ENCODE assay signal across 15 cellular contexts in the genomic region with DNA sequence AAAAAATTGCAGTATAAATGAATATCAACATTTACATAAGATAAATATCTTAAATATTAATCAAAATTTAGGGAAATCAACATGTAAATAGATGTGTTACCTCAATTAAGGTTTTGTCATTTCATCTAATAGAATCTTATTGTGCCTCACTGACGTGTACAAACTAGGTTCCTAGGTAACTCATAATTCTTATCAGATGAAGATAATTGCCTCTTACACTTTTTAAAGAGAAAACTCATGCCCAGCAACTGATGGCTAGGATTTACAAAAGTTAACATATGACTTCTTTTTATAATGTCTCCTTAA. TPM values are rescaled to one million over a fixed set of nuclear protein-coding genes. Genes with fewer than 3 reads are reported as not detected.
DNase-seq lines count a peak whose midpoint lies in the region; ATAC-seq, FAIRE-seq and TF ChIP-seq lines count a peak whose summit lies in the region.
"Had no signal": no experiment of that assay in that cellular context is flagged by ENCODE, and none has a peak within 500 bp of the region (broad histone marks: within the 10 kb centered on the region; RNA-seq: fewer than 3 reads in every experiment).

No MANE protein-coding gene starts in this region.

- no peak overlapping the region for H3K27ac Mint-ChIP-seq in activated CD8-positive, alpha-beta memory T cell treated with anti-CD3 and anti-CD28 coated beads, Interleukin-2, amount 10 ng/mL, durations not matched to agents 7 days and 5 days
- H3K27ac Mint-ChIP-seq: effector memory CD8-positive, alpha-beta T cell had no signal

- no TSS peak for BruUV-seq in HepG2 (replicated peaks; lab: Mats Ljungman, UMichigan)

- H4K20me1 ChIP-seq in HepG2 (ENCODE audit: insufficient read depth, low read length): no peaks in the 10 kb centered on the region; the same call in 1 of the 2 replicates

- 10% methylated on average over 1 of the region's 1 CpG for WGBS in right lobe of liver (ENCODE audit: insufficient coverage, low coverage, low lambda C conversion rate, missing lambda C conversion rate)
- WGBS in HepG2 (ENCODE audit: low lambda C conversion rate): 93% methylated on average over 1 of the region's 1 CpG

- TF ChIP-seq RAD21 in HepG2 (CRISPR knock-in tag; IDR thresholded peaks at IDR 0.05): no peak

- H3K9ac ChIP-seq in HepG2 (ENCODE audit: insufficient read depth, low read depth, low read length): no peak overlapping the region
- peak overlapping the region in 1 of 2 donors; percentile 6 for H3K9ac ChIP-seq in colonic mucosa (ENCODE audit: low read depth in 2 of 2, low read length in 2 of 2)
- H3K9ac ChIP-seq: GM23248, parathyroid adenoma had no signal

- no peak overlapping the region for H3K4me3 Mint-ChIP-seq in activated CD8-positive, alpha-beta memory T cell treated with anti-CD3 and anti-CD28 coated beads, Interleukin-2, amount 10 ng/mL, durations not matched to agents 7 days and 5 days
- H3K4me3 Mint-ChIP-seq: brain; effector memory CD8-positive, alpha-beta T cell had no signal

- no peak for TF ChIP-seq EP300 in HepG2 (IDR thresholded peaks at IDR 0.05; ENCODE audit: low read depth in 2 of 2, low read length in 2 of 2)
- no peak for TF ChIP-seq EP300 in HepG2 (CRISPR knock-in tag; IDR thresholded peaks at IDR 0.05; ENCODE audit: borderline replicate concordance)

- no peaks in the 10 kb centered on the region for H3K9me3 Mint-ChIP-seq in activated CD8-positive, alpha-beta memory T cell treated with anti-CD3 and anti-CD28 coated beads, Interleukin-2, amount 10 ng/mL, durations not matched to agents 7 days and 5 days (ENCODE audit: low read depth)
- H3K9me3 Mint-ChIP-seq: brain; effector memory CD8-positive, alpha-beta T cell had no signal

- H3K36me3 ChIP-seq in right lobe of liver (no peaks in the 10 kb centered on the region), HepG2 (replicated peaks in 1 of 2; ENCODE audit: control insufficient read depth in 1 of 2, insufficient read depth in 2 of 2, low read length in 2 of 2) (no peaks in the 10 kb centered on the region; a peak in 1 of 5 replicates), colonic mucosa (no peaks in the 10 kb centered on the region)
- H3K36me3 ChIP-seq: gastrocnemius medialis, thyroid gland had no signal

- H3K4me1 ChIP-seq in right lobe of liver: peaks cover 0 to 63% (median 23%) of the 10 kb centered on the region in 4 donors
- peaks cover 56% of the 10 kb centered on the region for H3K4me1 ChIP-seq in HepG2 (ENCODE audit: insufficient read depth, low read length)
- H3K4me1 ChIP-seq in colonic mucosa: peaks cover 3% of the 10 kb centered on the region
- H3K4me1 ChIP-seq: parathyroid adenoma had no signal

- peaks cover 39% of the 10 kb centered on the region for H3K27me3 Mint-ChIP-seq in activated CD8-positive, alpha-beta memory T cell treated with anti-CD3 and anti-CD28 coated beads, Interleukin-2, amount 10 ng/mL, durations not matched to agents 7 days and 5 days
- H3K27me3 Mint-ChIP-seq: brain had no signal

- TF ChIP-seq CTCF in right lobe of liver (IDR thresholded peaks at IDR 0.05) (peak in 1 of 4 donors; percentile 3), HepG2 (CRISPR knock-in tag; IDR thresholded peaks at IDR 0.05) (no peak), colonic mucosa (IDR thresholded peaks at IDR 0.05) (peak; percentile 20)

- DNase-seq in right lobe of liver (no peak), HepG2 (ENCODE audit: low spot score) (no peak), colonic mucosa (no peak), A172 (ENCODE audit: low spot score) (no peak), NCI-H1092 (lab: John Stamatoyannopoulos, UW) (no peak)
- DNase-seq in activated CD8-positive, alpha-beta memory T cell treated with anti-CD3 and anti-CD28 coated beads, Interleukin-2, amount 10 ng/mL, durations not matched to agents 7 days and 5 days: no peak

- H3K79me2 ChIP-seq in HepG2 (ENCODE audit: insufficient read depth, low read length): peaks cover 22% of the 10 kb centered on the region
- H3K79me2 ChIP-seq: parathyroid adenoma had no signal

- H2AFZ ChIP-seq in HepG2 (ENCODE audit: low read length): no peak overlapping the region
- H2AFZ ChIP-seq: GM23248, parathyroid adenoma had no signal

- H3K4me3 ChIP-seq in right lobe of liver (no peak overlapping the region), HepG2 (replicated peaks in 1 of 3; ENCODE audit: insufficient read depth in 1 of 3, low read depth in 2 of 3, low read length in 3 of 3) (no peak overlapping the region), colonic mucosa (no peak overlapping the region)
- H3K4me3 ChIP-seq: gastrocnemius medialis, GM23248, thyroid gland had no signal

- intact Hi-C loops in right lobe of liver (cut with DNase I) (loop anchor here in 1 of 2 donors (5.0 kb wide), 1 partner anchor 86 kb away; no protein-coding TSS in a partner anchor), HepG2 (cut with micrococcal nuclease; ENCODE audit: unreplicated experiment) (loop anchor here (1.0 kb wide), 2 partner anchors 49 to 86 kb away; partner anchors contain the start of gene FRK), colonic mucosa (cut with DNase I) (loop anchor here (2.0 kb wide), 1 partner anchor 86 kb away; no protein-coding TSS in a partner anchor)

- H3K36me3 Mint-ChIP-seq in activated CD8-positive, alpha-beta memory T cell treated with anti-CD3 and anti-CD28 coated beads, Interleukin-2, amount 10 ng/mL, durations not matched to agents 7 days and 5 days: no peaks in the 10 kb centered on the region
- H3K36me3 Mint-ChIP-seq: brain had no signal

- in situ Hi-C loops in HepG2 (cut with HindIII; ENCODE audit: extremely low pct_ligation_motif_present, low pct_unique_long_range_greater_than_20kb): loop anchor here (5.0 kb wide), 1 partner anchor 86 kb away; no protein-coding TSS in a partner anchor

- H3K4me1 Mint-ChIP-seq in activated CD8-positive, alpha-beta memory T cell treated with anti-CD3 and anti-CD28 coated beads, Interleukin-2, amount 10 ng/mL, durations not matched to agents 7 days and 5 days: peaks cover 11% of the 10 kb centered on the region

- no peak for FAIRE-seq in HepG2 (lab: Jason Lieb, UNC)

- H3K27me3 ChIP-seq in right lobe of liver (no peaks in the 10 kb centered on the region), HepG2 (ENCODE audit: control insufficient read depth in 1 of 2, insufficient read depth in 2 of 2, low read length in 2 of 2) (no peaks in the 10 kb centered on the region), colonic mucosa (no peaks in the 10 kb centered on the region)
- H3K27me3 ChIP-seq: gastrocnemius medialis, thyroid gland had no signal

- peak overlapping the region in 2 of 3 donors; percentile 52 to 55 for H3K27ac ChIP-seq in right lobe of liver
- H3K27ac ChIP-seq in HepG2 (ENCODE audit: extremely low read length, insufficient read depth, low read length): no peak overlapping the region
- H3K27ac ChIP-seq in colonic mucosa: peak overlapping the region; percentile 54
- H3K27ac ChIP-seq: GM23248, parathyroid adenoma, thyroid gland had no signal

- no peak overlapping the region for H3K4me2 ChIP-seq in HepG2 (ENCODE audit: low read depth, low read length)

- ATAC-seq in right lobe of liver (no peak), HepG2 (no peak), HG03108 (IDR thresholded peaks at IDR 0.05; ENCODE audit: unreplicated experiment) (peak; percentile 4), HG03280 (IDR thresholded peaks at IDR 0.05; ENCODE audit: unreplicated experiment) (no peak)
- ATAC-seq in activated CD8-positive, alpha-beta memory T cell treated with anti-CD3 and anti-CD28 coated beads, Interleukin-2, amount 10 ng/mL, durations not matched to agents 7 days and 5 days: no peak

- CTCF ChIA-PET in HepG2 (lab: Yijun Ruan, JAX; ENCODE audit: low intra/inter-chr PET ratio, low total read pairs): interaction anchor here (0.7 to 5.9 kb wide), 5 partner anchors 50 to 101 kb away, joined by 3 to 68 read pairs (median 6); partner anchors contain the start of genes FRK and NT5DC1
- CTCF ChIA-PET in activated CD8-positive, alpha-beta memory T cell treated with anti-CD3 and anti-CD28 coated beads, Interleukin-2, amount 10 ng/mL, durations not matched to agents 7 days and 5 days (lab: Charles Lee): interaction anchor here (0.9 to 5.0 kb wide), 9 partner anchors 9 to 103 kb away, joined by 3 to 38 read pairs (median 3); partner anchors contain the start of gene NT5DC1

- H3K9me3 ChIP-seq in right lobe of liver (no peaks in the 10 kb centered on the region), HepG2 (ENCODE audit: low read length) (no peaks in the 10 kb centered on the region), colonic mucosa (no peaks in the 10 kb centered on the region)
- H3K9me3 ChIP-seq: gastrocnemius medialis, thyroid gland had no signal

- POLR2A ChIA-PET in HepG2 (lab: Yijun Ruan, JAX): interaction anchor here (3.5 to 4.7 kb wide), 2 partner anchors 50 to 90 kb away, joined by 14 to 22 read pairs; partner anchors contain the start of genes FRK and NT5DC1

- TF ChIP-seq POLR2A in right lobe of liver (IDR thresholded peaks at IDR 0.05) (no peak), HepG2 (IDR thresholded peaks at IDR 0.05; ENCODE audit: insufficient read depth in 1 of 2, low read depth in 2 of 2, low read length in 2 of 2) (no peak)

RNA-seq across cellular contexts. Expression of gene FRK, which starts 49.6 kb away (rescaled TPM):
- total RNA-seq in right lobe of liver (10 to 100 TPM in 4 of 6 experiments, 1 to 10 TPM in 2; 8.4 to 14.1 (median 11.9) TPM), HepG2 (2016; rRNA removed; fragmentation: Illumina TruSeq; extraction: Trizol) (2.9 and 4.5 TPM in 2 replicates), colonic mucosa (10 to 100 TPM; 25.9 to 27.1 TPM)
- 0.51 and 0.62 TPM in 2 replicates for total RNA-seq in HepG2 (2016; cell fraction: cytosol; rRNA removed; fragmentation: Illumina TruSeq; extraction: Trizol; ENCODE audit: low read depth)
- total RNA-seq in HepG2 (2016; cell fraction: insoluble cytoplasmic fraction; rRNA removed; fragmentation: Illumina TruSeq; extraction: Trizol): 2.9 and 4.1 TPM in 2 replicates
- 0.86 and 0.93 TPM in 2 replicates for total RNA-seq in HepG2 (2016; cell fraction: membrane; rRNA removed; fragmentation: Illumina TruSeq; extraction: Trizol)
- total RNA-seq in HepG2 (2016; cell fraction: nucleus; rRNA removed; fragmentation: Illumina TruSeq; extraction: Trizol): 6.1 and 6.5 TPM in 2 replicates
- polyA plus RNA-seq in HepG2 (2011; rRNA removed): 1.3 and 1.5 TPM in 2 replicates
- polyA plus RNA-seq in HepG2 (2011; cell fraction: cytosol; rRNA removed): 0.56 and 1.2 TPM in 2 replicates
- polyA plus RNA-seq in HepG2 (2011; cell fraction: nucleus; rRNA removed): 1.7 and 2.6 TPM in 2 replicates
- 0.65 and 0.80 TPM in 2 replicates for polyA plus RNA-seq in HepG2 (2012)
- polyA plus RNA-seq in HepG2 (2016; cell fraction: cytosol; fragmentation: Illumina TruSeq; extraction: Trizol; ENCODE audit: low read depth): 0.08 and 0.10 TPM in 2 replicates
- 1.7 and 1.9 TPM in 2 replicates for polyA plus RNA-seq in HepG2 (2016; cell fraction: insoluble cytoplasmic fraction; fragmentation: Illumina TruSeq; extraction: Trizol; ENCODE audit: low read depth)
- polyA plus RNA-seq in HepG2 (2016; cell fraction: membrane; fragmentation: Illumina TruSeq; extraction: Trizol; ENCODE audit: low read depth): 0.18 and 0.27 TPM in 2 replicates
- 2.1 and 2.6 TPM in 2 replicates for polyA plus RNA-seq in HepG2 (2016; cell fraction: nucleus; fragmentation: Illumina TruSeq; extraction: Trizol; ENCODE audit: insufficient read depth, low read depth)
- polyA minus RNA-seq in HepG2 (2011; rRNA and poly(A)+ RNA removed; ENCODE audit: low replicate concordance): 5.6 and 8.1 TPM in 2 replicates
- 2.5 and 3.6 TPM in 2 replicates for polyA minus RNA-seq in HepG2 (2011; cell fraction: cytosol; rRNA and poly(A)+ RNA removed)
- 16.5 and 22.3 TPM in 2 replicates for polyA minus RNA-seq in HepG2 (2011; cell fraction: nucleus; rRNA and poly(A)+ RNA removed)
- total RNA-seq in A172 (2014; rRNA removed; shearing (Covaris generic)): 0.02 and 0.05 TPM in 2 replicates
- total RNA-seq in activated CD8-positive, alpha-beta memory T cell treated with anti-CD3 and anti-CD28 coated beads, Interleukin-2, amount 10 ng/mL, durations not matched to agents 7 days and 5 days: under 1 TPM; 0.09 to 0.12 TPM
- total RNA-seq: mononuclear cell had no signal
